Comparison of ENCODE assay signal across 1 cellular context in genomic region chr2:128414351-128414750, GRCh38.
TF ChIP-seq lines count a peak whose summit lies in the region.

No MANE protein-coding gene starts in this region.

TF ChIP-seq in GM23338, 12 proteins besides CTCF, POLR2A, EP300 and RAD21 (continued from another document):
- TF ChIP-seq ETS1 (IDR thresholded peaks at IDR 0.05) (no peak), ZNF331 (CRISPR knock-in tag; IDR thresholded peaks at IDR 0.05; ENCODE audit: low read depth) (no peak), POLR2AphosphoS5 (IDR thresholded peaks at IDR 0.05; ENCODE audit: low read depth) (no peak), NANOG (IDR thresholded peaks at IDR 0.05; ENCODE audit: borderline replicate concordance) (no peak)
- TF ChIP-seq, protein P1, sequence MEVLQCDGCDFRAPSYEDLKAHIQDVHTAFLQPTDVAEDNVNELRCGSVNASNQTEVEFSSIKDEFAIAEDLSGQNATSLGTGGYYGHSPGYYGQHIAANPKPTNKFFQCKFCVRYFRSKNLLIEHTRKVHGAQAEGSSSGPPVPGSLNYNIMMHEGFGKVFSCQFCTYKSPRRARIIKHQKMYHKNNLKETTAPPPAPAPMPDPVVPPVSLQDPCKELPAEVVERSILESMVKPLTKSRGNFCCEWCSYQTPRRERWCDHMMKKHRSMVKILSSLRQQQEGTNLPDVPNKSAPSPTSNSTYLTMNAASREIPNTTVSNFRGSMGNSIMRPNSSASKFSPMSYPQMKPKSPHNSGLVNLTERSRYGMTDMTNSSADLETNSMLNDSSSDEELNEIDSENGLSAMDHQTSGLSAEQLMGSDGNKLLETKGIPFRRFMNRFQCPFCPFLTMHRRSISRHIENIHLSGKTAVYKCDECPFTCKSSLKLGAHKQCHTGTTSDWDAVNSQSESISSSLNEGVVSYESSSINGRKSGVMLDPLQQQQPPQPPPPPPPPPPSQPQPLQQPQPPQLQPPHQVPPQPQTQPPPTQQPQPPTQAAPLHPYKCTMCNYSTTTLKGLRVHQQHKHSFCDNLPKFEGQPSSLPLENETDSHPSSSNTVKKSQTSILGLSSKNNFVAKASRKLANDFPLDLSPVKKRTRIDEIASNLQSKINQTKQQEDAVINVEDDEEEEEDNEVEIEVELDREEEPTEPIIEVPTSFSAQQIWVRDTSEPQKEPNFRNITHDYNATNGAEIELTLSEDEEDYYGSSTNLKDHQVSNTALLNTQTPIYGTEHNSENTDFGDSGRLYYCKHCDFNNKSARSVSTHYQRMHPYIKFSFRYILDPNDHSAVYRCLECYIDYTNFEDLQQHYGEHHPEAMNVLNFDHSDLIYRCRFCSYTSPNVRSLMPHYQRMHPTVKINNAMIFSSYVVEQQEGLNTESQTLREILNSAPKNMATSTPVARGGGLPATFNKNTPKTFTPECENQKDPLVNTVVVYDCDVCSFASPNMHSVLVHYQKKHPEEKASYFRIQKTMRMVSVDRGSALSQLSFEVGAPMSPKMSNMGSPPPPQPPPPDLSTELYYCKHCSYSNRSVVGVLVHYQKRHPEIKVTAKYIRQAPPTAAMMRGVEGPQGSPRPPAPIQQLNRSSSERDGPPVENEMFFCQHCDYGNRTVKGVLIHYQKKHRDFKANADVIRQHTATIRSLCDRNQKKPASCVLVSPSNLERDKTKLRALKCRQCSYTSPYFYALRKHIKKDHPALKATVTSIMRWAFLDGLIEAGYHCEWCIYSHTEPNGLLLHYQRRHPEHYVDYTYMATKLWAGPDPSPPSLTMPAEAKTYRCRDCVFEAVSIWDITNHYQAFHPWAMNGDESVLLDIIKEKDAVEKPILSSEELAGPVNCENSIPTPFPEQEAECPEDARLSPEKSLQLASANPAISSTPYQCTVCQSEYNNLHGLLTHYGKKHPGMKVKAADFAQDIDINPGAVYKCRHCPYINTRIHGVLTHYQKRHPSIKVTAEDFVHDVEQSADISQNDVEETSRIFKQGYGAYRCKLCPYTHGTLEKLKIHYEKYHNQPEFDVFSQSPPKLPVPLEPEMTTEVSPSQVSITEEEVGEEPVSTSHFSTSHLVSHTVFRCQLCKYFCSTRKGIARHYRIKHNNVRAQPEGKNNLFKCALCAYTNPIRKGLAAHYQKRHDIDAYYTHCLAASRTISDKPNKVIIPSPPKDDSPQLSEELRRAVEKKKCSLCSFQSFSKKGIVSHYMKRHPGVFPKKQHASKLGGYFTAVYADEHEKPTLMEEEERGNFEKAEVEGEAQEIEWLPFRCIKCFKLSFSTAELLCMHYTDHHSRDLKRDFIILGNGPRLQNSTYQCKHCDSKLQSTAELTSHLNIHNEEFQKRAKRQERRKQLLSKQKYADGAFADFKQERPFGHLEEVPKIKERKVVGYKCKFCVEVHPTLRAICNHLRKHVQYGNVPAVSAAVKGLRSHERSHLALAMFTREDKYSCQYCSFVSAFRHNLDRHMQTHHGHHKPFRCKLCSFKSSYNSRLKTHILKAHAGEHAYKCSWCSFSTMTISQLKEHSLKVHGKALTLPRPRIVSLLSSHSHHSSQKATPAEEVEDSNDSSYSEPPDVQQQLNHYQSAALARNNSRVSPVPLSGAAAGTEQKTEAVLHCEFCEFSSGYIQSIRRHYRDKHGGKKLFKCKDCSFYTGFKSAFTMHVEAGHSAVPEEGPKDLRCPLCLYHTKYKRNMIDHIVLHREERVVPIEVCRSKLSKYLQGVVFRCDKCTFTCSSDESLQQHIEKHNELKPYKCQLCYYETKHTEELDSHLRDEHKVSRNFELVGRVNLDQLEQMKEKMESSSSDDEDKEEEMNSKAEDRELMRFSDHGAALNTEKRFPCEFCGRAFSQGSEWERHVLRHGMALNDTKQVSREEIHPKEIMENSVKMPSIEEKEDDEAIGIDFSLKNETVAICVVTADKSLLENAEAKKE (CRISPR knock-in tag; IDR thresholded peaks at IDR 0.05): no peak
